26 cellular contexts compared by ENCODE assay signal in genomic region chr1:197958861-197959260, GRCh38. TPM values are rescaled to one million over a fixed set of nuclear protein-coding genes. Genes with fewer than 3 reads are reported as not detected.
"Had no signal": no experiment of that assay in that cellular context is flagged by ENCODE, and none has a peak within 500 bp of the region (broad histone marks: within the 10 kb centered on the region; RNA-seq: fewer than 3 reads in every experiment).

No MANE protein-coding gene starts in this region.

- H3K4me1 ChIP-seq: breast epithelium, neural progenitor cell, stomach, testis had no signal

- DNase-seq: activated CD4-positive, alpha-beta T cell treated with anti-CD3 and anti-CD28 coated beads for 36 hours; activated CD4-positive, alpha-beta T cell treated with anti-CD3 and anti-CD28 coated beads, Interleukin-2, amount 50 U/mL, for 4 hours; activated CD8-positive, alpha-beta memory T cell treated with anti-CD3 and anti-CD28 coated beads for 24 hours; activated CD8-positive, alpha-beta memory T cell treated with anti-CD3 and anti-CD28 coated beads, Interleukin-2, amount 50 U/mL, for 4 hours; activated naive CD4-positive, alpha-beta T cell; activated T-cell treated with anti-CD3 and anti-CD28 coated beads, Interleukin-2, amount 50 U/mL, for 24 hours; dorsolateral prefrontal cortex; effector memory CD8-positive, alpha-beta T cell; hypothalamus; left colon; naive thymus-derived CD4-positive, alpha-beta T cell; stimulated activated CD4-positive, alpha-beta T cell treated with anti-CD3 and anti-CD28 coated beads, Interleukin-12 subunit alpha, Interleukin-12 subunit beta, amount 100 ng/mL, for 4 hours; stimulated activated CD4-positive, alpha-beta T cell treated with anti-CD3 and anti-CD28 coated beads, Interleukin-4, amount 100 ng/mL, for 4 hours; stomach; T-helper 1 cell; testis; trophoblast cell had no signal

- H3K27ac ChIP-seq: breast epithelium, dorsolateral prefrontal cortex, neural progenitor cell, stomach, testis had no signal

- H3K9me3 ChIP-seq: breast epithelium, stomach, testis had no signal

- H3K27me3 ChIP-seq: breast epithelium, neural progenitor cell, stomach, testis had no signal

- ATAC-seq: activated CD4-positive, alpha-beta T cell treated with anti-CD3 and anti-CD28 coated beads for 36 hours; effector memory CD8-positive, alpha-beta T cell; esophagus mucosa; left colon; naive thymus-derived CD4-positive, alpha-beta T cell; WTC11 had no signal

- H3K4me3 ChIP-seq: breast epithelium, dorsolateral prefrontal cortex, lung, neural progenitor cell, stomach, testis had no signal

RNA-seq across cellular contexts. Expression of gene LHX9, which starts 41.7 kb away (rescaled TPM):
- total RNA-seq: activated CD4-positive, alpha-beta T cell treated with anti-CD3 and anti-CD28 coated beads for 36 hours; breast epithelium; endothelial cell of umbilical vein; esophagus mucosa; naive thymus-derived CD4-positive, alpha-beta T cell; osteocyte; progenitor cell of endocrine pancreas; stomach; WTC11 had no signal
- polyA plus RNA-seq: endothelial cell of umbilical vein; naive thymus-derived CD4-positive, alpha-beta T cell; stomach had no signal

RNA-seq across cellular contexts. Expression of gene C1orf53, which starts 56.4 kb away (rescaled TPM):
- total RNA-seq: naive thymus-derived CD4-positive, alpha-beta T cell; skeletal muscle tissue; stomach had no signal
